In the genomic region with DNA sequence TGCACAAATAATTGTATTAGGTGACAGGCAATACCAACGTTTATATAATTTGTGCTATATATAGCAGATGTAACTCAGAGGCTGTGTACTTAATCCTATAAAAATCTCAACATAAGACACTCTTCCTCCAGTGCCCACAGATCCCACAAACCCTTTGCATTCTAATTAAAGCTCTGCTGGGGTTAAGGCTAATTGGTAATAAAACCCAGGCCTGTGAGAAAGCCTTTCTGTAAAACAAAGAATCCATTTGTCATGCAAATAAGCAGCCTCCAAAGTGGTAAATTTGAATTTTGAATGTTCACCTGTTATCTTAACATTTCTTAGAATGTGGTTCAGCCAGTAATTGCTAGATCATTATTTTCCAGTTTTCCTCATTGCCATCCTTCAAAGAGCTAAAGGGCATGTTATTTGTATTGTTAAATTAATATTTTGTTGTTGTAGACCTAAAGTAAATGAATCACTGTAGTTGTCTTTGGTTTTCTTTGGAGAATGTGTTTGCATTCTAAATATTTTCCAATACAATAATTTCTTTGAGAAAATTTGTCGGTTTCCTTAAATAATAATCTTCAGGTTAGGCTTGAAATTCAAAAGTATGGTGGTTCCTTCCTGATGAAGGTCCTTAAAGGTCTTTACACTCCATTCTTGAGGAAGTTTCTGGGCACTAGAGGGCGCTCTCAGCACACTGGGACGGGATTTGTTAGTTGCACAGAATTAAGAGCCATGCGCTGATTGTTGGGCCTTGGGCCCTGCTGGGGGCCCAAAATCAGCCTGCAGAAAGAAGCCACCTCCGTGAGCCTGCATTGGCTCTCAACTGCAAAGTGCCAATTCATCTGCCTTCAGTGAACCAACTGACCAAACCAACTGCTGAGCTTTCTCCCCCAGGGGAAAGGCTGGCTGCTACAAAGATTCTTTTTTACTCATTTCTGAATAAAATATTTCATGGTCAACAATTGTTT, we compare ENCODE assay signal across 8 cellular contexts. TPM values are rescaled to one million over a fixed set of nuclear protein-coding genes. Genes with fewer than 3 reads are reported as not detected.
DNase-seq lines count a peak whose midpoint lies in the region; ATAC-seq and TF ChIP-seq lines count a peak whose summit lies in the region.

No MANE protein-coding gene starts in this region.

- RAD21 ChIA-PET in HCT116 (lab: Charles Lee; ENCODE audit: low non-redundant PET in 1 of 2, low total read pairs in 2 of 2, uncharacterized antibody in 2 of 2, unreplicated experiment in 2 of 2): no interaction called here

- H4K20me1 ChIP-seq in HCT116 (ENCODE audit: insufficient read depth): no peaks in the 10 kb centered on the region

- H3K4me1 ChIP-seq in HCT116 (ENCODE audit: control insufficient read depth in 1 of 2, insufficient read depth in 2 of 2, low read length in 2 of 2) (peaks cover 20 to 48% of the 10 kb centered on the region in 2 experiments), adrenal gland (replicated peaks in 1 of 2) (peaks cover 9 to 20% of the 10 kb centered on the region in 2 donors), right atrium auricular region (peaks cover 0 to 28% of the 10 kb centered on the region in 2 donors), vagina (peaks cover 28% of the 10 kb centered on the region)

- TF ChIP-seq RAD21 in HCT116 (IDR thresholded peaks at IDR 0.05; ENCODE audit: low read depth): peak; percentile 98

- 0 out of 4 replicates have a peak overlapping the region, but pooled peaks of 1 of the 2 experiments have one; percentile 40 for H3K4me3 ChIP-seq in HCT116 (replicated peaks in 1 of 2; ENCODE audit: low read depth in 1 of 2, low read length in 2 of 2)
- no peak overlapping the region for H3K4me3 ChIP-seq in adrenal gland
- no peak overlapping the region for H3K4me3 ChIP-seq in right atrium auricular region
- H3K4me3 ChIP-seq in vagina: no peak overlapping the region

- no peaks in the 10 kb centered on the region for H3K27me3 ChIP-seq in HCT116 (ENCODE audit: insufficient read depth, low read length)
- H3K27me3 ChIP-seq in adrenal gland: no peaks in the 10 kb centered on the region
- no peaks in the 10 kb centered on the region for H3K27me3 ChIP-seq in right atrium auricular region
- no peaks in the 10 kb centered on the region for H3K27me3 ChIP-seq in vagina

- POLR2A ChIA-PET in HCT116 (lab: Charles Lee): interaction anchor here (1.3 to 2.1 kb wide), 3 partner anchors 394 to 437 kb away, joined by 3 to 7 read pairs (median 4); a partner anchor contains a TSS

- no peaks in the 10 kb centered on the region for H3K79me2 ChIP-seq in HCT116 (ENCODE audit: insufficient read depth, low read length)

- peak; percentile 97 for DNase-seq in DMS 273 (lab: John Stamatoyannopoulos, UW; ENCODE audit: unreplicated experiment)
- DNase-seq in HCT116 (ENCODE audit: low read depth, low spot score): peak; percentile 84
- peak; percentile 21 for DNase-seq in NCI-H146 treated with DMSO at 0.1 percent for 48 hours (lab: John Stamatoyannopoulos, UW; ENCODE audit: unreplicated experiment)
- DNase-seq in SW480 (ENCODE audit: low spot score): peak; percentile 68
- DNase-seq in adrenal gland: peak; percentile 84 to 98 (median 92)
- peak; percentile 96 for DNase-seq in right atrium auricular region (ENCODE audit: low spot score)
- peak; percentile 64 for DNase-seq in pulmonary artery endothelial cell (ENCODE audit: low read depth, low spot score)
- no peak for DNase-seq in vagina (ENCODE audit: extremely low spot score in 2 of 2)

- intact Hi-C loops in HCT116 (cut with micrococcal nuclease) (loop anchor here (1.0 to 5.0 kb wide), 6 partner anchors 46 to 1314 kb away; a partner anchor contains a TSS), adrenal gland (cut with DNase I) (loop anchor here (5.0 to 10.0 kb wide), 3 partner anchors 41 to 394 kb away; a partner anchor contains a TSS), vagina (cut with DNase I) (no loop called here)

- TF ChIP-seq POLR2A in HCT116 (IDR thresholded peaks at IDR 0.05; ENCODE audit: borderline replicate concordance, extremely low read depth, insufficient read depth, insufficient read length) (no peak), adrenal gland (IDR thresholded peaks at IDR 0.05) (no peak), vagina (IDR thresholded peaks at IDR 0.05) (no peak)

- H3K9me2 ChIP-seq in HCT116 (ENCODE audit: insufficient read depth): no peaks in the 10 kb centered on the region

- H3K9ac ChIP-seq in HCT116 (ENCODE audit: low read length): peak overlapping the region; percentile 46

- H3K9me3 ChIP-seq in HCT116 (ENCODE audit: control insufficient read depth in 1 of 2, insufficient read depth in 1 of 2, low read depth in 1 of 2, low read length in 2 of 2) (no peaks in the 10 kb centered on the region), adrenal gland (replicated peaks in 1 of 3) (no peaks in the 10 kb centered on the region), right atrium auricular region (no peaks in the 10 kb centered on the region), vagina (no peaks in the 10 kb centered on the region)

- H3K4me2 ChIP-seq in HCT116 (ENCODE audit: low read length): peak overlapping the region; percentile 70

- TF ChIP-seq CTCF in HCT116 (IDR thresholded peaks at IDR 0.05 in 2 of 3, conservative IDR thresholded peaks at IDR 0.05 in 1 of 3; ENCODE audit: borderline replicate concordance in 1 of 3, insufficient read depth in 1 of 3, low read depth in 2 of 3, low read length in 2 of 3) (peak; percentile 83 to 95 (median 85)), adrenal gland (IDR thresholded peaks at IDR 0.05) (peak; percentile 82 to 93 (median 85)), right atrium auricular region (IDR thresholded peaks at IDR 0.05) (peak; percentile 77 to 95), vagina (IDR thresholded peaks at IDR 0.05) (peak; percentile 66 to 80 (median 68))

- CTCF ChIA-PET in HCT116 (lab: Charles Lee): interaction anchor here (0.5 to 2.5 kb wide), 8 partner anchors 339 to 1315 kb away, joined by 3 to 10 read pairs (median 4); no protein-coding TSS in a partner anchor

- no peak overlapping the region for H2AFZ ChIP-seq in HCT116 (ENCODE audit: low read depth, low read length, poor library complexity, severe bottlenecking)

- ATAC-seq in HCT116: peak; percentile 78

- WGBS in adrenal gland, 4 donors: 0 to 2% (median 1%) methylated on average over 6 of the region's 6 CpGs

- no peaks in the 10 kb centered on the region for H3K36me3 ChIP-seq in HCT116 (ENCODE audit: control insufficient read depth in 1 of 2, insufficient read depth in 2 of 2, low read length in 2 of 2)
- H3K36me3 ChIP-seq in adrenal gland (replicated peaks in 1 of 2): no peaks in the 10 kb centered on the region
- H3K36me3 ChIP-seq in right atrium auricular region: no peaks in the 10 kb centered on the region
- H3K36me3 ChIP-seq in vagina: no peaks in the 10 kb centered on the region

- no peak overlapping the region for H3K27ac ChIP-seq in HCT116 (ENCODE audit: low read depth, low read length)
- peak overlapping the region in 4 of 5 donors; percentile 65 to 93 (median 76) for H3K27ac ChIP-seq in adrenal gland
- H3K27ac ChIP-seq in right atrium auricular region: peak overlapping the region; percentile 81 to 94
- peak overlapping the region; percentile 85 for H3K27ac ChIP-seq in vagina

- BruUV-seq in HCT116 (replicated peaks; lab: Mats Ljungman, UMichigan): no TSS peak

TF ChIP-seq in HCT116, 20 proteins besides CTCF, POLR2A, EP300 and RAD21 (continues in another document):
- TF ChIP-seq, protein P1, sequence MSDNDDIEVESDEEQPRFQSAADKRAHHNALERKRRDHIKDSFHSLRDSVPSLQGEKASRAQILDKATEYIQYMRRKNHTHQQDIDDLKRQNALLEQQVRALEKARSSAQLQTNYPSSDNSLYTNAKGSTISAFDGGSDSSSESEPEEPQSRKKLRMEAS (IDR thresholded peaks at IDR 0.05): no peak
- TF ChIP-seq JUND (IDR thresholded peaks at IDR 0.05) (no peak), ELF1 (IDR thresholded peaks at IDR 0.05; ENCODE audit: borderline replicate concordance, low read depth) (no peak), YY1 (IDR thresholded peaks at IDR 0.05; ENCODE audit: extremely low read depth, insufficient replicate concordance, low read depth, low read length) (peak; percentile 75), POLR2AphosphoS5 (IDR thresholded peaks at IDR 0.05; ENCODE audit: low read depth, low read length) (peak; percentile 33; the same call in 1 of the 2 replicates), EZH2phosphoT487 (IDR thresholded peaks at IDR 0.05; ENCODE audit: borderline replicate concordance) (no peak), ZFX (IDR thresholded peaks at IDR 0.05) (no peak)
- TF ChIP-seq, protein P2, sequence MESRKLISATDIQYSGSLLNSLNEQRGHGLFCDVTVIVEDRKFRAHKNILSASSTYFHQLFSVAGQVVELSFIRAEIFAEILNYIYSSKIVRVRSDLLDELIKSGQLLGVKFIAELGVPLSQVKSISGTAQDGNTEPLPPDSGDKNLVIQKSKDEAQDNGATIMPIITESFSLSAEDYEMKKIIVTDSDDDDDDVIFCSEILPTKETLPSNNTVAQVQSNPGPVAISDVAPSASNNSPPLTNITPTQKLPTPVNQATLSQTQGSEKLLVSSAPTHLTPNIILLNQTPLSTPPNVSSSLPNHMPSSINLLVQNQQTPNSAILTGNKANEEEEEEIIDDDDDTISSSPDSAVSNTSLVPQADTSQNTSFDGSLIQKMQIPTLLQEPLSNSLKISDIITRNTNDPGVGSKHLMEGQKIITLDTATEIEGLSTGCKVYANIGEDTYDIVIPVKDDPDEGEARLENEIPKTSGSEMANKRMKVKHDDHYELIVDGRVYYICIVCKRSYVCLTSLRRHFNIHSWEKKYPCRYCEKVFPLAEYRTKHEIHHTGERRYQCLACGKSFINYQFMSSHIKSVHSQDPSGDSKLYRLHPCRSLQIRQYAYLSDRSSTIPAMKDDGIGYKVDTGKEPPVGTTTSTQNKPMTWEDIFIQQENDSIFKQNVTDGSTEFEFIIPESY (IDR thresholded peaks at IDR 0.05; ENCODE audit: extremely low read depth, insufficient replicate concordance, low read length): no peak

RNA-seq across cellular contexts. Expression of a gene that starts 46.1 kb away (rescaled TPM):
- total RNA-seq in HCT116 (2021; ENCODE audit: unreplicated experiment) (286 TPM), adrenal gland (100 to 1,000 TPM; 248 to 461 (median 311) TPM), right atrium auricular region (100 to 1,000 TPM; 512 to 590 TPM), pulmonary artery endothelial cell (183 and 239 TPM in 2 replicates), vagina (245 TPM)
- polyA plus RNA-seq in HCT116 (2012): 201 and 232 TPM in 2 replicates
- 100 to 1,000 TPM; 171 to 444 (median 434) TPM for polyA plus RNA-seq in adrenal gland

Comparison
In these comparisons a context has a peak if more than half of its experiments do, and no peak if none do; other contexts are left out.
1. DNase-seq: peak in DMS 273 (single experiment), HCT116 (single experiment), NCI-H146 treated with DMSO at 0.1 percent for 48 hours (single experiment), SW480 (single experiment), adrenal gland (7 of 7), right atrium auricular region (single experiment) and pulmonary artery endothelial cell (single experiment); none in vagina (0 of 2).
2. Peak in every context shown above with its lines, with median percentiles within 50 percentile points of each other: CTCF ChIP-seq.